Comparison of ENCODE assay signal across 1 cellular context in genomic region chr16:55043499-55043898, GRCh38.
TF ChIP-seq lines count a peak whose summit lies in the region.

No MANE protein-coding gene starts in this region.

TF ChIP-seq in GM23338, 12 proteins besides CTCF, POLR2A, EP300 and RAD21 (continued from another document):
- TF ChIP-seq ZNF462 (CRISPR knock-in tag; IDR thresholded peaks at IDR 0.05) (no peak), EZH2phosphoT487 (IDR thresholded peaks at IDR 0.05; ENCODE audit: unreplicated experiment) (no peak)
